In the genomic region with DNA sequence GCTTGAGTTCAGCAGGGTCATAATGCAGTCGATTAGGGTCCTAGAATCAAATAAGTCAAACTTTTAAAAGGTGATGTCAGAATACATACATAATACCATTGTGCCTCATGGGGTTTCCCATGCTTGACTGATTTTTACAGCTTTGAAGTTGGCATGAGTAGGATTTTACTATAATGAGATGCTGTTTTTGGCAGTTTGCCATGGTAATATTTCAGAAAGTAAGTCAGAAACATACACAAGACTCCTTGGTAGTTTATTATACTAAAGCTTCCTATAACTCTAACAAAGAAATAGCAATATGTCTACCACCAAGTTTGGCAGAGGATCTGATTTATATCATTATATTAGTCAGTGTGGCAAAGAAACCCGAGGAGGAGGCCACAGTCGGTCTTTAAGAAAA, we compare ENCODE assay signal across 15 cellular contexts. TPM values are rescaled to one million over a fixed set of nuclear protein-coding genes. Genes with fewer than 3 reads are reported as not detected.
DNase-seq lines count a peak whose midpoint lies in the region; TF ChIP-seq lines count a peak whose summit lies in the region.
"Had no signal": no experiment of that assay in that cellular context is flagged by ENCODE, and none has a peak within 500 bp of the region (broad histone marks: within the 10 kb centered on the region; RNA-seq: fewer than 3 reads in every experiment).

No MANE protein-coding gene starts in this region.

- H3K4me3 Mint-ChIP-seq in T-helper 2 cell treated with Interferon-gamma antibody and Interleukin-4, amounts not matched to agents 5 μg/mL and 100 μg/mL, for 36 hours, result no peak overlapping the region
- H3K4me3 Mint-ChIP-seq: activated CD4-positive, alpha-beta T cell treated with anti-CD3 and anti-CD28 coated beads for 36 hours had no signal

- TF ChIP-seq EP300 in Ishikawa (IDR thresholded peaks at IDR 0.05; ENCODE audit: borderline replicate concordance), result peak; percentile 48; the same call in 1 of the 2 replicates

- POLR2A ChIA-PET in A673 (lab: Charles Lee; ENCODE audit: low non-redundant PET), result no interaction called here

- H3K9me3 ChIP-seq in A673 (ENCODE audit: low read depth, low read length, poor library complexity, severe bottlenecking) (no peaks in the 10 kb centered on the region), SK-N-MC (ENCODE audit: low read depth, low read length) (no peaks in the 10 kb centered on the region)
- H3K9me3 ChIP-seq: gastrocnemius medialis, vagina had no signal

- H3K27ac ChIP-seq in A673 (ENCODE audit: low read depth, low read length, poor library complexity, severe bottlenecking) (no peak overlapping the region), SK-N-MC (peak overlapping the region; percentile 73; the same call in 1 of the 2 replicates), dorsolateral prefrontal cortex (no peak overlapping the region)
- H3K27ac ChIP-seq: gastrocnemius medialis, vagina had no signal

- no TSS peak for BruUV-seq in A673 (replicated peaks; lab: Mats Ljungman, UMichigan)

- no peaks in the 10 kb centered on the region for H3K4me1 Mint-ChIP-seq in T-helper 2 cell treated with Interferon-gamma antibody and Interleukin-4, amounts not matched to agents 5 μg/mL and 100 μg/mL, for 36 hours (ENCODE audit: low read depth)
- H3K4me1 Mint-ChIP-seq: activated CD4-positive, alpha-beta T cell treated with anti-CD3 and anti-CD28 coated beads for 36 hours had no signal

- DNase-seq in A673 (ENCODE audit: low spot score) (peak; percentile 86), SK-N-MC (ENCODE audit: low read depth, low spot score) (peak; percentile 92), glomerular visceral epithelial cell (ENCODE audit: extremely low spot score) (peak; percentile 59), dorsolateral prefrontal cortex (no peak), head of caudate nucleus (no peak), GF-D8 (lab: John Stamatoyannopoulos, UW) (no peak)
- DNase-seq in T-helper 2 cell treated with Interferon-gamma antibody and Interleukin-4, amounts not matched to agents 5 μg/mL and 100 μg/mL, for 36 hours (ENCODE audit: low spot score), result no peak
- DNase-seq: activated CD4-positive, alpha-beta T cell treated with anti-CD3 and anti-CD28 coated beads for 36 hours; activated effector memory CD4-positive, alpha-beta T cell treated with Interleukin-2 at 50 U/mL for 16 hours; gastrocnemius medialis; left ventricle myocardium superior; NCI-H1092; T-helper 9 cell had no signal

- intact Hi-C loops in A673 (cut with micrococcal nuclease; ENCODE audit: unreplicated experiment), result loop anchor here (5.0 kb wide), 1 partner anchor 59 kb away; no protein-coding TSS in a partner anchor
- intact Hi-C loops in dorsolateral prefrontal cortex (cut with DNase I), result no loop called here
- intact Hi-C loops in head of caudate nucleus (cut with DNase I), result loop anchor here (10.0 kb wide), 1 partner anchor 396 kb away; no protein-coding TSS in a partner anchor

- H3K27me3 Mint-ChIP-seq in T-helper 2 cell treated with Interferon-gamma antibody and Interleukin-4, amounts not matched to agents 5 μg/mL and 100 μg/mL, for 36 hours (ENCODE audit: low read depth), result no peaks in the 10 kb centered on the region
- H3K27me3 Mint-ChIP-seq: activated CD4-positive, alpha-beta T cell treated with anti-CD3 and anti-CD28 coated beads for 36 hours had no signal

- H3K36me3 ChIP-seq in A673 (ENCODE audit: insufficient read depth, low read length, poor library complexity, severe bottlenecking) (peaks cover 13% of the 10 kb centered on the region), SK-N-MC (ENCODE audit: insufficient read depth, low read length) (peaks cover 26% of the 10 kb centered on the region)

- no peak overlapping the region for H3K27ac Mint-ChIP-seq in T-helper 2 cell treated with Interferon-gamma antibody and Interleukin-4, amounts not matched to agents 5 μg/mL and 100 μg/mL, for 36 hours
- H3K27ac Mint-ChIP-seq: activated CD4-positive, alpha-beta T cell treated with anti-CD3 and anti-CD28 coated beads for 36 hours had no signal

- H3K27me3 ChIP-seq in A673 (replicated peaks; ENCODE audit: insufficient read depth, low read depth, low read length, poor library complexity) (no peaks in the 10 kb centered on the region), dorsolateral prefrontal cortex (peaks cover 0 to 31% (median 2%) of the 10 kb centered on the region in 45 donors)
- H3K27me3 ChIP-seq: gastrocnemius medialis, vagina had no signal

- peaks cover 7% of the 10 kb centered on the region for H3K36me3 Mint-ChIP-seq in T-helper 2 cell treated with Interferon-gamma antibody and Interleukin-4, amounts not matched to agents 5 μg/mL and 100 μg/mL, for 36 hours (ENCODE audit: low read depth)

- H3K4me3 ChIP-seq in A673 (ENCODE audit: low read depth, low read length, poor library complexity, severe bottlenecking) (no peak overlapping the region), SK-N-MC (no peak overlapping the region), dorsolateral prefrontal cortex (no peak overlapping the region)
- H3K4me3 ChIP-seq: gastrocnemius medialis, vagina had no signal

- CTCF ChIA-PET in A673 (lab: Charles Lee), result no interaction called here

- H3K9ac ChIP-seq in SK-N-MC (ENCODE audit: insufficient read length), result no peak overlapping the region

- no peak for TF ChIP-seq RAD21 in Ishikawa (IDR thresholded peaks at IDR 0.05; ENCODE audit: low read depth)

- TF ChIP-seq CTCF in A673 (conservative IDR thresholded peaks at IDR 0.05; ENCODE audit: low read depth, low read length) (no peak), dorsolateral prefrontal cortex (IDR thresholded peaks at IDR 0.05 in 54 of 56, conservative IDR thresholded peaks at IDR 0.05 in 2 of 56; ENCODE audit: low read depth in 1 of 56, partially characterized antibody in 56 of 56) (no peak)

- no peaks in the 10 kb centered on the region for H3K9me3 Mint-ChIP-seq in T-helper 2 cell treated with Interferon-gamma antibody and Interleukin-4, amounts not matched to agents 5 μg/mL and 100 μg/mL, for 36 hours

- peaks cover 22% of the 10 kb centered on the region for H3K4me1 ChIP-seq in A673 (ENCODE audit: insufficient read depth, low read length, poor library complexity, severe bottlenecking)
- H3K4me1 ChIP-seq: gastrocnemius medialis, vagina had no signal

TF ChIP-seq in Ishikawa, 13 proteins besides CTCF, POLR2A, EP300 and RAD21:
- TF ChIP-seq NFIC (IDR thresholded peaks at IDR 0.05) (peak; percentile 95), TEAD4 (IDR thresholded peaks at IDR 0.05) (no peak)

RNA-seq across cellular contexts. Expression of a gene that starts 45.2 kb away (rescaled TPM):
- total RNA-seq in A673 (2021) (31.4 and 42.2 TPM in 2 replicates), dorsolateral prefrontal cortex (10 to 100 TPM; 14.3 to 42.1 (median 26.8) TPM)

Comparison
In these comparisons a context has a peak if more than half of its experiments do, and no peak if none do; other contexts are left out.
1. DNase-seq: peak in A673 (single experiment), SK-N-MC (single experiment) and glomerular visceral epithelial cell (single experiment); none in T-helper 2 cell treated with Interferon-gamma antibody and Interleukin-4, amounts not matched to agents 5 μg/mL and 100 μg/mL, for 36 hours (single experiment), dorsolateral prefrontal cortex (0 of 10), head of caudate nucleus (0 of 42) and GF-D8 (single experiment).
2. intact Hi-C loops: an anchor here in A673 (5.0 kb wide) and head of caudate nucleus (10.0 kb wide); none called in dorsolateral prefrontal cortex.